ENCODE assay signal across 7 cellular contexts in the genomic region with DNA sequence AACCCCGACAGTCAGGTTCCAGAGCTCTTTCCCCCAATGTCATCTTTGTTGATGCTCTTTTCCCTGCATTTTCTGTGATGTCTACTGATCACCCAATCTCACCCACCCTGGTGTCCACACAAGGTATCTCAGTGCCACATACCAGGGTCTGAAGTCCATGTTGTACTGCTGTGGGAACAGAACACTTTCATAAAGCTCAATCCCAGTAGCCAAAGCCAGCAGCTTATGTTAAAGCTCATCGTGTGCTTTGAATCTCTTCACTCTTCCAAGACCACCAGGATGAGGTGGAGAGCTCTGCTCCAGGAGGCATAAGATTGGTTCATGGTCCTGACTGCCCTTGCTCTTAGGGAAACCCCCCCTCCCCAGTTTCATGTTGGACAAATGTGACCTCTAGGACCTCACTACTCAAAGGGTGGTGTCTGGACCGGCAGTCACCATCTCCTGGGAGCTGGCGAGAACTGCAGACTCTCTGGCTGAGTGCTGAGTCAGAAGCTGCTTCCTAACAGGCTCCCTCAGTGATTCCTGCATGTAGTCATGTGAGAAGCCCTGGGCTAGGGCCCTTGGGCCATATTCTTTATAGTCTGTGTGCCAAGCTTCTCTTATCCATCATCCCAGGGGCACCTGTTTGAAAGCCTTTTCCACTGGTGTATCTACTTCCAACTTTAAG. TPM values are rescaled to one million over a fixed set of nuclear protein-coding genes. Genes with fewer than 3 reads are reported as not detected.
DNase-seq lines count a peak whose midpoint lies in the region; ATAC-seq and TF ChIP-seq lines count a peak whose summit lies in the region.

No MANE protein-coding gene starts in this region.

- in situ Hi-C loops in transverse colon (cut with MboI; ENCODE audit: low pct_ligation_motif_present in 1 of 4, low pct_unique_long_range_greater_than_20kb in 1 of 4, low sequenced_read_pairs in 3 of 4): loop anchor here in 2 of 4 donors (5.0 kb wide), 1 partner anchor 85 kb away; no protein-coding TSS in a partner anchor
- in situ Hi-C loops in HAP-1 (cut with MboI; ENCODE audit: low sequenced_read_pairs): loop anchor here (5.0 kb wide), 2 partner anchors 85 to 230 kb away; no protein-coding TSS in a partner anchor

- H3K27me3 ChIP-seq in transverse colon (no peaks in the 10 kb centered on the region), HAP-1 (ENCODE audit: low read depth) (no peaks in the 10 kb centered on the region)

- 63 to 80% methylated on average over 1 to 4 of the region's 4 CpGs for WGBS in transverse colon (ENCODE audit: low coverage in 1 of 2), 2 donors

- ATAC-seq in HG03521 (IDR thresholded peaks at IDR 0.05; ENCODE audit: unreplicated experiment) (no peak), GM21390 (IDR thresholded peaks at IDR 0.05; ENCODE audit: unreplicated experiment) (no peak)

- no peak for TF ChIP-seq EP300 in transverse colon (IDR thresholded peaks at IDR 0.05; ENCODE audit: low read depth)

- peaks cover 0 to 22% (median 14%) of the 10 kb centered on the region in 4 donors for H3K4me1 ChIP-seq in transverse colon
- peaks cover 9% of the 10 kb centered on the region for H3K4me1 ChIP-seq in HAP-1

- intact Hi-C loops in transverse colon (cut with DNase I; ENCODE audit: low total_unique reads): no loop called here

- H3K36me3 ChIP-seq in transverse colon: no peaks in the 10 kb centered on the region
- peaks cover 45% of the 10 kb centered on the region for H3K36me3 ChIP-seq in HAP-1 (replicated peaks)

- no peaks in the 10 kb centered on the region for H3K9me3 ChIP-seq in transverse colon
- no peaks in the 10 kb centered on the region for H3K9me3 ChIP-seq in HAP-1

- no peak overlapping the region for H3K4me3 ChIP-seq in transverse colon
- no peak overlapping the region for H3K4me3 ChIP-seq in HAP-1

- peak overlapping the region in 3 of 4 donors; percentile 18 to 63 (median 44) for H3K27ac ChIP-seq in transverse colon

- TF ChIP-seq POLR2A in transverse colon (IDR thresholded peaks at IDR 0.05): no peak

- no peak for TF ChIP-seq CTCF in transverse colon (IDR thresholded peaks at IDR 0.05)

- DNase-seq in HK-2 (ENCODE audit: unreplicated experiment) (peak; percentile 47), amniotic epithelial cell (ENCODE audit: low read depth) (peak; percentile 84), hepatic stellate cell (ENCODE audit: low spot score) (peak; percentile 64), transverse colon (no peak), HAP-1 (ENCODE audit: low spot score in 2 of 2) (no peak)

RNA-seq across cellular contexts. Expression of a gene that starts 13.4 kb away (rescaled TPM):
- 1 to 10 TPM in 3 of 4 donors, not detected in 1; 3.0 to 8.3 (median 3.3) TPM for total RNA-seq in transverse colon

RNA-seq across cellular contexts. Expression of a gene that starts 22.0 kb away (rescaled TPM):
- 1 to 10 TPM in 3 of 4 donors, under 1 TPM in 1; 1.00 to 5.6 (median 3.3) TPM for total RNA-seq in transverse colon

RNA-seq across cellular contexts. Expression of a gene that starts 33.1 kb away (rescaled TPM):
- 10 to 100 TPM in 3 of 4 donors, 1 to 10 TPM in 1; 7.8 to 41.8 (median 28.2) TPM for total RNA-seq in transverse colon

Comparison
In these comparisons a context has a peak if more than half of its experiments do, and no peak if none do; other contexts are left out.
1. DNase-seq: peak in HK-2 (single experiment), amniotic epithelial cell (single experiment) and hepatic stellate cell (single experiment); none in transverse colon (single experiment) and HAP-1 (0 of 2).